Comparison of ENCODE assay signal across 14 cellular contexts in genomic region chr1:180888870-180889269, GRCh38. TPM values are rescaled to one million over a fixed set of nuclear protein-coding genes. Genes with fewer than 3 reads are reported as not detected.
DNase-seq lines count a peak whose midpoint lies in the region; ATAC-seq lines count a peak whose summit lies in the region.
"Had no signal": no experiment of that assay in that cellular context is flagged by ENCODE, and none has a peak within 500 bp of the region (broad histone marks: within the 10 kb centered on the region; RNA-seq: fewer than 3 reads in every experiment).

No MANE protein-coding gene starts in this region.

- no peaks in the 10 kb centered on the region for H3K27me3 ChIP-seq in CD8-positive, alpha-beta memory T cell (ENCODE audit: insufficient read depth, low read length, poor library complexity, severe bottlenecking)
- H3K27me3 ChIP-seq: SJCRH30, tibial artery had no signal

- H3K36me3 Mint-ChIP-seq in CD8-positive, alpha-beta memory T cell = peaks cover 0 to 25% (median 8%) of the 10 kb centered on the region in 3 donors

- CTCF ChIA-PET in CD8-positive, alpha-beta memory T cell (lab: Charles Lee) = no interaction called here

- no peaks in the 10 kb centered on the region for H3K27me3 Mint-ChIP-seq in CD8-positive, alpha-beta memory T cell

- no peaks in the 10 kb centered on the region for H3K4me1 ChIP-seq in CD8-positive, alpha-beta memory T cell (ENCODE audit: insufficient read depth, low read length)
- H3K4me1 ChIP-seq: SJCRH30, tibial artery had no signal

- intact Hi-C loops in Right ventricle myocardium inferior (cut with DNase I) = no loop called here
- intact Hi-C loops in posterior cingulate gyrus (cut with DNase I) = no loop called here

- H3K4me1 Mint-ChIP-seq in CD8-positive, alpha-beta memory T cell = no peaks in the 10 kb centered on the region

- ATAC-seq in GM18909 (IDR thresholded peaks at IDR 0.05; ENCODE audit: poor library complexity, unreplicated experiment) (peak; percentile 86), GM21529 (IDR thresholded peaks at IDR 0.05; ENCODE audit: unreplicated experiment) (peak; percentile 88), HG03097 (IDR thresholded peaks at IDR 0.05; ENCODE audit: low FRiP score, unreplicated experiment) (peak; percentile 75), Right ventricle myocardium inferior (no peak)
- ATAC-seq: HCT116 had no signal

- H3K4me3 ChIP-seq in CD8-positive, alpha-beta memory T cell (ENCODE audit: low read length) = no peak overlapping the region
- H3K4me3 ChIP-seq: SJCRH30, tibial artery had no signal

- H3K27ac Mint-ChIP-seq in CD8-positive, alpha-beta memory T cell = peak overlapping the region in 2 of 8 donors; percentile 13 to 54

- H3K36me3 ChIP-seq in CD8-positive, alpha-beta memory T cell (ENCODE audit: insufficient read depth, low read length) = peaks cover 5% of the 10 kb centered on the region
- H3K36me3 ChIP-seq: SJCRH30 had no signal

- no peak overlapping the region for H3K27ac ChIP-seq in CD8-positive, alpha-beta memory T cell (ENCODE audit: low read depth, low read length)
- H3K27ac ChIP-seq: SJCRH30, tibial artery had no signal

- no peaks in the 10 kb centered on the region for H3K9me3 Mint-ChIP-seq in CD8-positive, alpha-beta memory T cell

- no peaks in the 10 kb centered on the region for H3K9me3 ChIP-seq in CD8-positive, alpha-beta memory T cell (ENCODE audit: low read length)
- H3K9me3 ChIP-seq: SJCRH30, tibial artery had no signal

- DNase-seq in germinal center (ENCODE audit: low spot score) (peak; percentile 17), Right ventricle myocardium inferior (ENCODE audit: missing footprints) (no peak), medulla oblongata (ENCODE audit: extremely low spot score) (no peak), posterior cingulate gyrus (no peak)
- no peak for DNase-seq in CD8-positive, alpha-beta memory T cell
- DNase-seq: NCI-H1417 treated with DMSO at 0.1 percent for 48 hours, NCI-H524 treated with DMSO at 0.1 percent for 48 hours, SJCRH30, small intestine, tibial artery had no signal

- POLR2A ChIA-PET in CD8-positive, alpha-beta memory T cell (lab: Charles Lee) = no interaction called here

- H3K4me3 Mint-ChIP-seq in CD8-positive, alpha-beta memory T cell = no peak overlapping the region

RNA-seq across cellular contexts. Expression of gene KIAA1614, which starts 23.8 kb away (rescaled TPM):
- total RNA-seq in CD8-positive, alpha-beta memory T cell = under 1 TPM; 0.22 to 0.49 TPM
- polyA plus RNA-seq in CD8-positive, alpha-beta memory T cell = 0.10 TPM
- total RNA-seq in Right ventricle myocardium inferior = 6.4 TPM
